In the genomic region with DNA sequence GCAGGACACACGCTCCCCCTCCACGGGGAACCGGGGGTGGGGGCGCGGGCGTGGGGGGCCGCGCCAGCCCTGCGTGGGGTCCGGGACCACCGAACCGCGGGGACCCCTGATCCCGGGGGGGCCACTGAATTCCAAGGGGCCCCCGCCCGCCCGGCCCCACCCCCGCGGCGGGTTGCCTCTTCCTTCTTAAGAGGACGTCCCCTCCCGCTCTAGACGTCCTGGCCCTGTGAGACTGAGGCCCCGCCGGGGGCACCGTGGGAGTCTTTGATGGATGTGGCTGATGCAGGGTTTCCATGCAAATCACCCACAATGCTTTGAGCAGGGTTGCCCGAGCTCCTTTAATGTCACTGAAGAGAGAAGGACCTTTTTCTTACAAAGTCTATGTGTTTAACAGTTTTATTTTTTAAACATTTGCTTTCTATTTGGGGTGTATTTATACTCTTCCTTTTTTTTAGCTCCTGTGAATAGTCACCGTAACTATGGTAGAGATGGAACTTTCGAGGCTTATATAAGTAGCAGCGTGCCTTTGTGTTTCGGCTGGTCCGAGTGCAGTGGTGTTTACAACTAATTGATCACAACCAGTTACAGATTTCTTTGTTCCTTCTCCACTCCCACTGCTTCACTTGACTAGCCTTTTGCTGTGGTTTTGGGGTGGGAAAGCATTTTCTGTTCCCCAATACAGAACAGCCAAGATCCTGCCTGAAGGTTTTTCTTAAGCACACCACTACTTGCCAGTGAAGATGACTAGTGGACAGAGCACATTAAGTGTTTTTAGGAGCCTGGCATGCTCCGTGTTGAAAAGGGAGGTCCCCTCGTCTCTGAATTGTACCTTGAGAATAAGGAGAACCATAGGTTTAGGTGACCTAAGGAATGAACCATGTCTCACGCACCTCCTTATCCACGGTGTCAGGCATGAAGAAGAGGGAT, we compare ENCODE assay signal across 9 cellular contexts. TPM values are rescaled to one million over a fixed set of nuclear protein-coding genes. Genes with fewer than 3 reads are reported as not detected.
A peak's percentile ranks its signal among the peaks of the same experiment; 100 is the strongest.
DNase-seq lines count a peak whose midpoint lies in the region; ATAC-seq, FAIRE-seq and TF ChIP-seq lines count a peak whose summit lies in the region.
"Had no signal": no experiment of that assay in that cellular context is flagged by ENCODE, and none has a peak within 500 bp of the region (broad histone marks: within the 10 kb centered on the region; RNA-seq: fewer than 3 reads in every experiment).

No MANE protein-coding gene starts in this region.

- peak; percentile 77 to 89 (median 83) for DNase-seq in CD8-positive, alpha-beta memory T cell
- DNase-seq in HUDEP-2 (lab: John Stamatoyannopoulos, UW; ENCODE audit: unreplicated experiment in 76 of 76) = peak in 71 of 76 experiments; percentile 3 to 82 (median 52)
- DNase-seq in NT2/D1 (ENCODE audit: low read depth, low spot score) = no peak
- DNase-seq in activated CD8-positive, alpha-beta memory T cell treated with anti-CD3 and anti-CD28 coated beads, Interleukin-2, amount 50 U/mL, for 4 hours = peak; percentile 81
- DNase-seq in endothelial cell of umbilical vein (ENCODE audit: low read depth, low spot score) = peak; percentile 87
- DNase-seq in mucosa of gallbladder (ENCODE audit: low spot score) = peak; percentile 30
- DNase-seq in stimulated activated CD8-positive, alpha-beta memory T cell treated with anti-CD3 and anti-CD28 coated beads, Interleukin-4, amount 100 ng/mL, for 24 hours (ENCODE audit: low read depth) = peak; percentile 81

- dilution Hi-C loops in endothelial cell of umbilical vein (cut with MboI; ENCODE audit: extremely low pct_ligation_motif_present, low sequenced_read_pairs) = no loop called here

- H4K20me1 ChIP-seq in endothelial cell of umbilical vein (replicated peaks; ENCODE audit: control insufficient read depth, extremely low read depth, insufficient read depth, low read length) = no peaks in the 10 kb centered on the region

- H3K79me2 ChIP-seq in endothelial cell of umbilical vein (ENCODE audit: control insufficient read depth, insufficient read depth, low read length) = no peaks in the 10 kb centered on the region

- ATAC-seq in GM21367 (IDR thresholded peaks at IDR 0.05; ENCODE audit: unreplicated experiment) = peak; percentile 49

- peak overlapping the region; percentile 80 for H2AFZ ChIP-seq in endothelial cell of umbilical vein (ENCODE audit: low read depth, low read length)

- peak overlapping the region; percentile 53 for H3K27ac ChIP-seq in CD8-positive, alpha-beta memory T cell (ENCODE audit: low read depth, low read length)
- H3K27ac ChIP-seq in endothelial cell of umbilical vein (ENCODE audit: insufficient read depth, low read depth, low read length) = no peak overlapping the region
- H3K27ac ChIP-seq: epithelial cell of prostate had no signal

- FAIRE-seq in endothelial cell of umbilical vein (lab: Jason Lieb, UNC) = peak; percentile 66

- no peaks in the 10 kb centered on the region for H3K36me3 ChIP-seq in CD8-positive, alpha-beta memory T cell (ENCODE audit: insufficient read depth, low read length)
- H3K36me3 ChIP-seq in NT2/D1 (ENCODE audit: insufficient read depth, insufficient read length, low read length) (no peaks in the 10 kb centered on the region), endothelial cell of umbilical vein (ENCODE audit: control insufficient read depth in 2 of 2, extremely low read depth in 1 of 2, insufficient read depth in 2 of 2, low read length in 2 of 2) (no peaks in the 10 kb centered on the region)

- peak overlapping the region; percentile 92 for H3K4me2 ChIP-seq in endothelial cell of umbilical vein (ENCODE audit: insufficient read depth, low read length)

- BruUV-seq in endothelial cell of umbilical vein (replicated peaks; lab: Mats Ljungman, UMichigan) = no TSS peak

- intact Hi-C loops in endothelial cell of umbilical vein (cut with micrococcal nuclease) = loop anchor here (1.0 kb wide), 6 partner anchors 20 to 439 kb away; partner anchors contain the start of genes EZH2 and ZNF786

- H3K9me1 ChIP-seq in endothelial cell of umbilical vein (replicated peaks; ENCODE audit: control insufficient read depth, extremely low read depth, insufficient read depth, low read length) = no peaks in the 10 kb centered on the region

- H3K4me3 Mint-ChIP-seq in CD8-positive, alpha-beta memory T cell = peak overlapping the region; percentile 86 to 97 (median 94)

- TF ChIP-seq CTCF in endothelial cell of umbilical vein (IDR thresholded peaks at IDR 0.05; ENCODE audit: extremely low read depth in 1 of 2, insufficient read depth in 1 of 2, low read depth in 1 of 2, low read length in 2 of 2) = no peak

- H3K4me1 Mint-ChIP-seq in CD8-positive, alpha-beta memory T cell = peaks cover 56 to 76% (median 65%) of the 10 kb centered on the region in 3 donors

- no peak for TF ChIP-seq POLR2A in endothelial cell of umbilical vein (IDR thresholded peaks at IDR 0.05; ENCODE audit: low read depth, low read length)

- peaks cover 0 to 7% of the 10 kb centered on the region in 2 donors for H3K27me3 Mint-ChIP-seq in CD8-positive, alpha-beta memory T cell

- H3K4me1 ChIP-seq in CD8-positive, alpha-beta memory T cell (ENCODE audit: insufficient read depth, low read length) = peaks cover 29% of the 10 kb centered on the region
- H3K4me1 ChIP-seq in NT2/D1 (ENCODE audit: insufficient read depth, insufficient read length) = no peaks in the 10 kb centered on the region
- H3K4me1 ChIP-seq in endothelial cell of umbilical vein (ENCODE audit: control insufficient read depth, extremely low read depth, insufficient read depth, low read length) = peaks cover 11% of the 10 kb centered on the region

- POLR2A ChIA-PET in CD8-positive, alpha-beta memory T cell (lab: Charles Lee) = interaction anchor here (0.7 to 1.2 kb wide), 2 partner anchors 42 to 45 kb away, joined by 3 read pairs; no protein-coding TSS in a partner anchor
- POLR2A ChIA-PET in endothelial cell of umbilical vein (lab: Charles Lee) = no interaction called here

- peaks cover 0 to 12% (median 0%) of the 10 kb centered on the region in 3 donors for H3K36me3 Mint-ChIP-seq in CD8-positive, alpha-beta memory T cell

- peak overlapping the region; percentile 88 to 96 (median 96) for H3K27ac Mint-ChIP-seq in CD8-positive, alpha-beta memory T cell

- peaks cover 0 to 9% (median 4%) of the 10 kb centered on the region in 5 donors for H3K9me3 Mint-ChIP-seq in CD8-positive, alpha-beta memory T cell

- H3K9ac ChIP-seq in NT2/D1 (ENCODE audit: insufficient read length, low read depth) (no peak overlapping the region), endothelial cell of umbilical vein (replicated peaks; ENCODE audit: extremely low read depth, insufficient read depth, low read length) (peak overlapping the region; percentile 72)

- CTCF ChIA-PET in CD8-positive, alpha-beta memory T cell (lab: Charles Lee) = interaction anchor here (0.8 to 2.7 kb wide), 8 partner anchors 9 to 408 kb away, joined by 3 to 13 read pairs (median 10); no protein-coding TSS in a partner anchor
- CTCF ChIA-PET in endothelial cell of umbilical vein (lab: Charles Lee) = interaction anchor here (1.1 to 2.8 kb wide), 6 partner anchors 13 to 478 kb away, joined by 3 to 10 read pairs (median 4); partner anchors contain the start of gene ZNF425

- no peaks in the 10 kb centered on the region for H3K9me3 ChIP-seq in CD8-positive, alpha-beta memory T cell (ENCODE audit: low read length)
- no peaks in the 10 kb centered on the region for H3K9me3 ChIP-seq in NT2/D1 (ENCODE audit: insufficient read depth, low read length)
- H3K9me3 ChIP-seq in endothelial cell of umbilical vein (replicated peaks; ENCODE audit: control insufficient read depth, insufficient read depth, low read length) = no peaks in the 10 kb centered on the region

- H3K27me3 ChIP-seq in CD8-positive, alpha-beta memory T cell (ENCODE audit: insufficient read depth, low read length, poor library complexity, severe bottlenecking) = no peaks in the 10 kb centered on the region
- peaks cover 5% of the 10 kb centered on the region for H3K27me3 ChIP-seq in NT2/D1 (ENCODE audit: insufficient read depth, insufficient read length)
- peaks cover 0 to 10% of the 10 kb centered on the region in 2 experiments for H3K27me3 ChIP-seq in endothelial cell of umbilical vein (ENCODE audit: control insufficient read depth in 2 of 2, insufficient read depth in 2 of 2, low read length in 2 of 2)

- H3K4me3 ChIP-seq in CD8-positive, alpha-beta memory T cell (ENCODE audit: low read length) = peak overlapping the region; percentile 62
- peak overlapping the region; percentile 57 for H3K4me3 ChIP-seq in NT2/D1 (ENCODE audit: insufficient read length, low read depth)
- peak overlapping the region; percentile 56 to 85 (median 85) for H3K4me3 ChIP-seq in endothelial cell of umbilical vein (replicated peaks in 1 of 3; ENCODE audit: insufficient read depth in 1 of 3, low read depth in 1 of 3, low read length in 3 of 3)

TF ChIP-seq in endothelial cell of umbilical vein, 7 proteins besides CTCF, POLR2A, EP300 and RAD21:
- no peak for TF ChIP-seq FOS (IDR thresholded peaks at IDR 0.05; ENCODE audit: borderline replicate concordance, insufficient read depth, low read length)
- peak; percentile 15 for TF ChIP-seq GATA2 (IDR thresholded peaks at IDR 0.05; ENCODE audit: insufficient read depth, insufficient read length, low read depth, low read length)

RNA-seq across cellular contexts. Expression of gene PDIA4, which starts 44.8 kb away (rescaled TPM):
- total RNA-seq in CD8-positive, alpha-beta memory T cell = 10 to 100 TPM; 91.1 to 92.1 TPM
- 113 TPM for polyA plus RNA-seq in CD8-positive, alpha-beta memory T cell
- total RNA-seq in endothelial cell of umbilical vein = 306 and 308 TPM in 2 replicates
- 179 and 217 TPM in 2 replicates for polyA plus RNA-seq in endothelial cell of umbilical vein
- polyA plus RNA-seq in endothelial cell of umbilical vein (2011; cell fraction: cytosol; rRNA removed) = 278 and 295 TPM in 2 replicates
- 196 and 233 TPM in 2 replicates for polyA plus RNA-seq in endothelial cell of umbilical vein (2011; cell fraction: nucleus; rRNA removed)
- polyA plus RNA-seq in endothelial cell of umbilical vein (2012) = 240 TPM in 2 replicates
- polyA minus RNA-seq in endothelial cell of umbilical vein = 214 and 238 TPM in 2 replicates
- 47.5 TPM for polyA minus RNA-seq in endothelial cell of umbilical vein (2011; cell fraction: cytosol; rRNA and poly(A)+ RNA removed)
- polyA minus RNA-seq in endothelial cell of umbilical vein (2011; cell fraction: nucleus; rRNA and poly(A)+ RNA removed) = 46.8 and 49.6 TPM in 2 replicates
- 216 TPM for total RNA-seq in mucosa of gallbladder
